Comparison of ENCODE assay signal across 24 cellular contexts in the genomic region with DNA sequence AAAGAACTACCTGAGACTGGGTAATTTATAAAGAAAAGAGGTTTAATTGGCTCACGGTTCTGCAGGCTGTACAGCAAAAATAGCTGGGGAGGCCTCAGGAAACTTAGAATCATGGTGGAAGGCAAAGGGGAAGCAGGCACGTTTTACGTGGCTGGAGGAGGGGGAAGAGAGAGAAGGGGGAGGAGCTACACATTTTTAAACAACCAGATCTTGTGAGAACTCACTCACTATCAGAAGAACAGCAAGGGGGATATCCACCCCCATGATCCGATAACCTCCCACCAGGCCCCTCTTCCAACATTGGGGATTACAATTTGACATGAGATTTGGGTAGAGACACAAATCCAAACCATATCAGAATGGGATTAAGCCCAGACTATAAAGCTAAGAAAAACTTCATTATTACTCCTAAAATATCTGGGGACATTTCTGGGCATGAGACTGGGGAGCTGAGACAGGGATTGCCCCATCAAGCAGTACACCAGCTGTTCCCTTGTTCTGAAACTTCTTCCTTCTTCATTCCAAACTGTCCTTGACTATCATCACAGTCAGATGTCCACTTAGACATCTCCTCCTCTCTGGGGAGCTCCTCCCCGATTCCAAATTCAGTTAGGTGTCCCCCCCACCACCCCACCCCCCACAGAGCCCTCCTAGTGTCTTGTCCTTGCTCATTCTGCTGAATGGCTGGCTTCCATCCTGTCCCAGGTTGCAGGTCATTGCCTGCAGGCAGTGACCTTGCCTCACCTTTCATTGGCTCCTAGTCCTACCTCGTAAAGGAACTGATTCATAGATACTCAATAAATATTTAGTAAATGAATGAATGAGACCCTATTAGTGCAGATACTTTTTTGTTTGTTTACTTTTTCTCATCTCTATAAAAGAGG.
A peak's percentile ranks its signal among the peaks of the same experiment; 100 is the strongest.
DNase-seq lines count a peak whose midpoint lies in the region; ATAC-seq and TF ChIP-seq lines count a peak whose summit lies in the region.
"Had no signal": no experiment of that assay in that cellular context is flagged by ENCODE, and none has a peak within 500 bp of the region (broad histone marks: within the 10 kb centered on the region; RNA-seq: fewer than 3 reads in every experiment).

No MANE protein-coding gene starts in this region.

- no peak overlapping the region for H3K27ac ChIP-seq in left ventricle myocardium inferior (replicated peaks)
- H3K27ac ChIP-seq in vagina, result peak overlapping the region; percentile 33
- no peak overlapping the region for H3K27ac ChIP-seq in breast epithelium
- H3K27ac ChIP-seq: RWPE1 had no signal

- H3K27me3 Mint-ChIP-seq in endothelial cell (ENCODE audit: unreplicated experiment), result no peaks in the 10 kb centered on the region

- H3K4me1 Mint-ChIP-seq in endothelial cell (ENCODE audit: unreplicated experiment), result peaks cover 26% of the 10 kb centered on the region

- no peak overlapping the region for H3K9ac ChIP-seq in Loucy (ENCODE audit: low read depth, low read length, poor library complexity, severe bottlenecking)

- TF ChIP-seq POLR2A in vagina (IDR thresholded peaks at IDR 0.05) (no peak), breast epithelium (IDR thresholded peaks at IDR 0.05) (no peak)

- H3K36me3 Mint-ChIP-seq in endothelial cell (ENCODE audit: low read depth, unreplicated experiment), result no peaks in the 10 kb centered on the region
- H3K36me3 Mint-ChIP-seq: IgD-negative memory B cell had no signal

- H3K27ac Mint-ChIP-seq in endothelial cell (ENCODE audit: unreplicated experiment), result peak overlapping the region; percentile 48

- peak overlapping the region; percentile 49 for H3K4me2 ChIP-seq in Loucy (ENCODE audit: low read depth, low read length, poor library complexity, severe bottlenecking)

- no peaks in the 10 kb centered on the region for H3K79me2 ChIP-seq in Loucy (ENCODE audit: insufficient read depth, low read length)

- no peaks in the 10 kb centered on the region for H3F3A ChIP-seq in Loucy (ENCODE audit: low read depth)

- TF ChIP-seq CTCF in left ventricle myocardium inferior (IDR thresholded peaks at IDR 0.05; ENCODE audit: borderline replicate concordance), result no peak
- TF ChIP-seq CTCF in Loucy (conservative IDR thresholded peaks at IDR 0.05; ENCODE audit: low read length), result no peak
- TF ChIP-seq CTCF in endothelial cell (IDR thresholded peaks at IDR 0.05; ENCODE audit: unreplicated experiment), result no peak
- TF ChIP-seq CTCF in vagina (IDR thresholded peaks at IDR 0.05), result no peak
- no peak for TF ChIP-seq CTCF in breast epithelium (IDR thresholded peaks at IDR 0.05)

- peak; percentile 80 for ATAC-seq in Right ventricle myocardium superior (ENCODE audit: poor library complexity)
- ATAC-seq: SK-N-SH treated with all-trans-retinoic acid at 6 μM for 48 hours had no signal

- intact Hi-C loops in Right ventricle myocardium superior (cut with DNase I), result no loop called here
- intact Hi-C loops in left ventricle myocardium inferior (cut with micrococcal nuclease), result no loop called here
- intact Hi-C loops in vagina (cut with DNase I), result no loop called here
- intact Hi-C loops in breast epithelium (cut with DNase I; ENCODE audit: low total_unique reads), result no loop called here

- H4K20me1 ChIP-seq in Loucy (ENCODE audit: insufficient read depth, low read length, poor library complexity, severe bottlenecking), result no peaks in the 10 kb centered on the region

- no peak overlapping the region for H2AFZ ChIP-seq in Loucy (ENCODE audit: low read length)

- H3K4me1 ChIP-seq in left ventricle myocardium inferior (no peaks in the 10 kb centered on the region), Loucy (ENCODE audit: insufficient read depth, low read length, poor library complexity, severe bottlenecking) (peaks cover 40% of the 10 kb centered on the region), vagina (peaks cover 30% of the 10 kb centered on the region), breast epithelium (no peaks in the 10 kb centered on the region)

- H3K36me3 ChIP-seq in left ventricle myocardium inferior (no peaks in the 10 kb centered on the region), Loucy (ENCODE audit: insufficient read depth, low read length) (no peaks in the 10 kb centered on the region), vagina (no peaks in the 10 kb centered on the region), breast epithelium (no peaks in the 10 kb centered on the region)

- no peaks in the 10 kb centered on the region for H3K9me2 ChIP-seq in Loucy (replicated peaks; ENCODE audit: low read depth, low read length)

- peaks cover 72% of the 10 kb centered on the region for H3K27me3 ChIP-seq in left ventricle myocardium inferior (ENCODE audit: low read depth)
- H3K27me3 ChIP-seq in Loucy (ENCODE audit: insufficient read depth, low read length, poor library complexity, severe bottlenecking), result no peaks in the 10 kb centered on the region
- H3K27me3 ChIP-seq in vagina, result no peaks in the 10 kb centered on the region
- no peaks in the 10 kb centered on the region for H3K27me3 ChIP-seq in breast epithelium

- H3K9me3 ChIP-seq in left ventricle myocardium inferior (replicated peaks) (no peaks in the 10 kb centered on the region), Loucy (ENCODE audit: insufficient read depth, low read depth, low read length) (no peaks in the 10 kb centered on the region), vagina (no peaks in the 10 kb centered on the region), breast epithelium (no peaks in the 10 kb centered on the region)

- no peaks in the 10 kb centered on the region for H3K9me3 Mint-ChIP-seq in endothelial cell (ENCODE audit: unreplicated experiment)
- H3K9me3 Mint-ChIP-seq: IgD-negative memory B cell had no signal

- H3K4me3 ChIP-seq in left ventricle myocardium inferior, result no peak overlapping the region
- no peak overlapping the region for H3K4me3 ChIP-seq in Loucy (ENCODE audit: low read length, poor library complexity, severe bottlenecking)
- no peak overlapping the region for H3K4me3 ChIP-seq in vagina
- no peak overlapping the region for H3K4me3 ChIP-seq in breast epithelium

- no peak overlapping the region for H3K4me3 Mint-ChIP-seq in endothelial cell (ENCODE audit: unreplicated experiment)
- H3K4me3 Mint-ChIP-seq: IgD-negative memory B cell had no signal

- no peak for DNase-seq in Right ventricle myocardium superior
- no peak for DNase-seq in left ventricle myocardium inferior
- DNase-seq in endothelial cell (ENCODE audit: low spot score), result no peak
- no peak for DNase-seq in vagina (ENCODE audit: extremely low spot score in 2 of 2)
- DNase-seq in GDM1 (lab: John Stamatoyannopoulos, UW), result no peak
- no peak for DNase-seq in breast epithelium (ENCODE audit: low spot score in 2 of 2)
- no peak for DNase-seq in stimulated activated CD4-positive, alpha-beta T cell treated with anti-CD3 and anti-CD28 coated beads, Interleukin-4, amount 100 ng/mL, for 24 hours
- DNase-seq: 8988T, AML-193, C1 segment of cervical spinal cord, GF-D8, GOT3, HCEC 1CT, Karpas-422, MM.1S, NCI-H1092, NCI-H2029 treated with DMSO at 0.1 percent for 48 hours, NCI-H226, NCI-H510A treated with DMSO at 0.1 percent for 48 hours, NCI-H748 treated with DMSO at 0.1 percent for 48 hours had no signal
